In genomic region chr14:99715266-99716000, GRCh38 we compare ENCODE assay signal across 20 cellular contexts. TPM values are rescaled to one million over a fixed set of nuclear protein-coding genes. Genes with fewer than 3 reads are reported as not detected.
"Had no signal": no experiment of that assay in that cellular context is flagged by ENCODE, and none has a peak within 500 bp of the region (broad histone marks: within the 10 kb centered on the region; RNA-seq: fewer than 3 reads in every experiment).

No MANE protein-coding gene starts in this region.

- H3K4me1 ChIP-seq: gastrocnemius medialis, heart left ventricle, tibial nerve had no signal

- H3K27ac Mint-ChIP-seq: activated B cell treated with CpG ODN at 0.5 μM for 24 hours; activated naive CD4-positive, alpha-beta T cell treated with anti-CD3 and anti-CD28 coated beads for 36 hours; immature natural killer cell; natural killer cell; stimulated activated naive CD8-positive, alpha-beta T cell treated with anti-CD3 and anti-CD28 coated beads, Interleukin-15, Interleukin-2, amounts not matched to agents 100 ng/mL and 50 ng/mL, for 24 hours; T-cell had no signal

- H3K9me3 ChIP-seq: gastrocnemius medialis, neutrophil had no signal

- H3K27me3 Mint-ChIP-seq: central memory CD8-positive, alpha-beta T cell had no signal

- H3K27ac ChIP-seq: brain microvascular endothelial cell, gastrocnemius medialis, heart left ventricle, neutrophil, tibial nerve had no signal

- H3K9me3 Mint-ChIP-seq: activated naive CD4-positive, alpha-beta T cell treated with anti-CD3 and anti-CD28 coated beads for 36 hours; central memory CD8-positive, alpha-beta T cell; immature natural killer cell; natural killer cell; stimulated activated naive CD8-positive, alpha-beta T cell treated with anti-CD3 and anti-CD28 coated beads, Interleukin-15, Interleukin-2, amounts not matched to agents 100 ng/mL and 50 ng/mL, for 24 hours had no signal

- FAIRE-seq: endometrium had no signal

- H3K4me3 ChIP-seq: gastrocnemius medialis, heart left ventricle, tibial nerve had no signal

- H3K36me3 ChIP-seq: brain microvascular endothelial cell, gastrocnemius medialis, heart left ventricle, neutrophil, tibial nerve had no signal

- ATAC-seq: gastrocnemius medialis, heart left ventricle, natural killer cell, SK-N-SH treated with all-trans-retinoic acid at 6 μM for 48 hours, T-cell had no signal

- H3K4me1 Mint-ChIP-seq: central memory CD8-positive, alpha-beta T cell; immature natural killer cell; natural killer cell; T-cell had no signal

- H3K4me3 Mint-ChIP-seq: activated B cell treated with CpG ODN at 0.5 μM for 24 hours; activated naive CD4-positive, alpha-beta T cell treated with anti-CD3 and anti-CD28 coated beads for 36 hours; central memory CD8-positive, alpha-beta T cell; immature natural killer cell; natural killer cell; stimulated activated naive CD8-positive, alpha-beta T cell treated with anti-CD3 and anti-CD28 coated beads, Interleukin-15, Interleukin-2, amounts not matched to agents 100 ng/mL and 50 ng/mL, for 24 hours; T-cell had no signal

- H3K27me3 ChIP-seq: brain microvascular endothelial cell, gastrocnemius medialis, heart left ventricle, tibial nerve had no signal

- H3K36me3 Mint-ChIP-seq: immature natural killer cell, natural killer cell, T-cell had no signal

- DNase-seq: activated B cell treated with CpG ODN at 0.5 μM for 24 hours; activated CD4-positive, alpha-beta T cell treated with anti-CD3 and anti-CD28 coated beads for 48 hours; activated naive CD4-positive, alpha-beta T cell treated with anti-CD3 and anti-CD28 coated beads for 36 hours; anterior cingulate cortex; brain microvascular endothelial cell; cortex of kidney; gastrocnemius medialis; immature natural killer cell; kidney glomerular epithelial cell; mesendoderm; natural killer cell; T-helper 9 cell had no signal

RNA-seq across cellular contexts. Expression of gene CYP46A1, which starts 31.3 kb away (rescaled TPM):
- total RNA-seq: activated B cell treated with CpG ODN at 0.5 μM for 24 hours had no signal
- polyA plus RNA-seq: immature natural killer cell had no signal
